3 cellular contexts compared by ENCODE assay signal in genomic region chr1:148774102-148774501, GRCh38. TPM values are rescaled to one million over a fixed set of nuclear protein-coding genes. Genes with fewer than 3 reads are reported as not detected.
"Had no signal": no experiment of that assay in that cellular context is flagged by ENCODE, and none has a peak within 500 bp of the region (broad histone marks: within the 10 kb centered on the region; RNA-seq: fewer than 3 reads in every experiment).

No MANE protein-coding gene starts in this region.

RNA-seq across cellular contexts. Expression of gene NUDT4B, which starts 25.5 kb away (rescaled TPM):
- total RNA-seq: H1, H9 had no signal
- polyA plus RNA-seq: GM23338 had no signal
